In genomic region chr22:22755778-22756100, GRCh38 we compare ENCODE assay signal across 20 cellular contexts.
A peak's percentile ranks its signal among the peaks of the same experiment; 100 is the strongest.
DNase-seq lines count a peak whose midpoint lies in the region; ATAC-seq and TF ChIP-seq lines count a peak whose summit lies in the region.
"Had no signal": no experiment of that assay in that cellular context is flagged by ENCODE, and none has a peak within 500 bp of the region (broad histone marks: within the 10 kb centered on the region; RNA-seq: fewer than 3 reads in every experiment).

No MANE protein-coding gene starts in this region.

- H3K36me3 ChIP-seq in CD4-positive, alpha-beta memory T cell (ENCODE audit: insufficient read depth, low read length): no peaks in the 10 kb centered on the region
- H3K36me3 ChIP-seq in MM.1S (replicated peaks; ENCODE audit: insufficient read depth, low read length) (no peaks in the 10 kb centered on the region), Caco-2 (ENCODE audit: control insufficient read depth, insufficient read depth, low read length) (no peaks in the 10 kb centered on the region)
- H3K36me3 ChIP-seq: HAP-1, MG63, SJSA1 had no signal

- no peaks in the 10 kb centered on the region for H3K9me2 ChIP-seq in MM.1S (replicated peaks; ENCODE audit: insufficient read depth, low read length)

- no peak for DNase-seq in CD4-positive, alpha-beta memory T cell
- DNase-seq in MM.1S (no peak), immature natural killer cell (no peak), NCI-H1417 treated with DMSO at 0.1 percent for 48 hours (lab: John Stamatoyannopoulos, UW) (no peak), Caco-2 (no peak)
- DNase-seq in stimulated activated CD8-positive, alpha-beta memory T cell treated with anti-CD3 and anti-CD28 coated beads, Interleukin-4, amount 100 ng/mL, for 48 hours: peak; percentile 19
- DNase-seq: ACHN, C1 segment of cervical spinal cord, Calu3, GM23248, Kasumi-1, MG63, NCI-H1092 treated with DMSO at 0.1 percent for 48 hours, NCI-H1694 treated with DMSO at 0.1 percent for 48 hours had no signal

- H3K9ac ChIP-seq in MM.1S (ENCODE audit: low read length): peak overlapping the region; percentile 46; the same call in 1 of the 2 replicates
- H3K9ac ChIP-seq: GM23248 had no signal

- POLR2A ChIA-PET in CD4-positive, alpha-beta memory T cell (lab: Charles Lee; ENCODE audit: partially characterized antibody): interaction anchor here (0.9 to 3.0 kb wide), 5 partner anchors 15 to 129 kb away, joined by 3 to 14 read pairs (median 5); no protein-coding TSS in a partner anchor
- POLR2A ChIA-PET in Caco-2 (lab: Charles Lee): no interaction called here

- H3K36me3 Mint-ChIP-seq in CD4-positive, alpha-beta memory T cell: no peaks in the 10 kb centered on the region
- H3K36me3 Mint-ChIP-seq in immature natural killer cell (peaks cover 10 to 18% (median 13%) of the 10 kb centered on the region in 3 donors), Caco-2 (ENCODE audit: insufficient read depth, unreplicated experiment) (no peaks in the 10 kb centered on the region)
- H3K36me3 Mint-ChIP-seq: IgD-negative memory B cell had no signal

- H3K27ac ChIP-seq in CD4-positive, alpha-beta memory T cell (ENCODE audit: low read depth, low read length): no peak overlapping the region
- H3K27ac ChIP-seq in MM.1S (ENCODE audit: low read length): peak overlapping the region; percentile 94; the same call in 1 of the 2 replicates
- H3K27ac ChIP-seq: GM23248, HL-60, SJSA1 had no signal

- peaks cover 47% of the 10 kb centered on the region for H3K4me1 ChIP-seq in CD4-positive, alpha-beta memory T cell (ENCODE audit: insufficient read depth, low read length)
- H3K4me1 ChIP-seq in MM.1S (ENCODE audit: low read length): peaks cover 46% of the 10 kb centered on the region
- H3K4me1 ChIP-seq in Caco-2: no peaks in the 10 kb centered on the region
- H3K4me1 ChIP-seq: HAP-1, SJSA1 had no signal

- H3K79me2 ChIP-seq in MM.1S (ENCODE audit: low read length): no peaks in the 10 kb centered on the region

- H4K20me1 ChIP-seq in MM.1S (ENCODE audit: insufficient read depth, low read length): no peaks in the 10 kb centered on the region

- TF ChIP-seq CTCF in MM.1S (IDR thresholded peaks at IDR 0.05; ENCODE audit: low read length): no peak
- no peak for TF ChIP-seq CTCF in Caco-2 (IDR thresholded peaks at IDR 0.05; ENCODE audit: insufficient read depth in 1 of 2, low read depth in 1 of 2, low read length in 1 of 2, severe bottlenecking in 1 of 2, unreplicated experiment in 1 of 2)

- H3K4me3 ChIP-seq in CD4-positive, alpha-beta memory T cell (ENCODE audit: low read length in 2 of 2): no peak overlapping the region
- no peak overlapping the region for H3K4me3 ChIP-seq in MM.1S (ENCODE audit: low read length)
- H3K4me3 ChIP-seq in Caco-2 (ENCODE audit: low read depth, low read length): no peak overlapping the region
- H3K4me3 ChIP-seq: GM23248, HAP-1, MG63, SJSA1 had no signal

- H3K9me3 Mint-ChIP-seq in CD4-positive, alpha-beta memory T cell: no peaks in the 10 kb centered on the region
- no peaks in the 10 kb centered on the region for H3K9me3 Mint-ChIP-seq in immature natural killer cell
- H3K9me3 Mint-ChIP-seq in Caco-2 (ENCODE audit: unreplicated experiment): no peaks in the 10 kb centered on the region
- H3K9me3 Mint-ChIP-seq: IgD-negative memory B cell had no signal

- peak overlapping the region in 2 of 8 donors; percentile 56 to 66 for H3K4me3 Mint-ChIP-seq in CD4-positive, alpha-beta memory T cell
- H3K4me3 Mint-ChIP-seq in immature natural killer cell (peak overlapping the region; percentile 85 to 100 (median 98)), Caco-2 (ENCODE audit: unreplicated experiment) (no peak overlapping the region)

- intact Hi-C loops in CD4-positive, alpha-beta memory T cell (cut with micrococcal nuclease): no loop called here
- intact Hi-C loops in Caco-2 (cut with micrococcal nuclease; ENCODE audit: unreplicated experiment): no loop called here

- ATAC-seq in HG02973 (IDR thresholded peaks at IDR 0.05; ENCODE audit: unreplicated experiment): no peak
- ATAC-seq: Panc1 had no signal

- H2AFZ ChIP-seq in MM.1S (ENCODE audit: low read length): no peak overlapping the region
- H2AFZ ChIP-seq: GM23248 had no signal

- CTCF ChIA-PET in CD4-positive, alpha-beta memory T cell (lab: Charles Lee; ENCODE audit: partially characterized antibody): interaction anchor here (1.0 to 10.8 kb wide), 10 partner anchors 8 to 126 kb away, joined by 3 to 252 read pairs (median 29); no protein-coding TSS in a partner anchor
- CTCF ChIA-PET in Caco-2 (lab: Charles Lee): interaction anchor here (1.1 kb wide), 1 partner anchor 14 kb away, joined by 5 read pairs; no protein-coding TSS in a partner anchor

- no peaks in the 10 kb centered on the region for H3K27me3 Mint-ChIP-seq in CD4-positive, alpha-beta memory T cell
- H3K27me3 Mint-ChIP-seq in immature natural killer cell (ENCODE audit: low read depth in 3 of 3) (peaks cover 0 to 10% (median 8%) of the 10 kb centered on the region in 3 donors), Caco-2 (ENCODE audit: insufficient read depth, unreplicated experiment) (no peaks in the 10 kb centered on the region)

- H3K4me1 Mint-ChIP-seq in CD4-positive, alpha-beta memory T cell: peaks cover 46 to 81% (median 64%) of the 10 kb centered on the region in 4 donors
- H3K4me1 Mint-ChIP-seq in immature natural killer cell (peaks cover 81 to 95% of the 10 kb centered on the region in 2 donors), Caco-2 (ENCODE audit: low read depth, unreplicated experiment) (no peaks in the 10 kb centered on the region)

- peaks cover 17% of the 10 kb centered on the region for H3F3A ChIP-seq in MM.1S (ENCODE audit: insufficient read depth, low read length)

- H3K4me2 ChIP-seq in MM.1S (ENCODE audit: low read depth, low read length): no peak overlapping the region

- no peaks in the 10 kb centered on the region for H3K9me3 ChIP-seq in CD4-positive, alpha-beta memory T cell (ENCODE audit: control insufficient read depth in 1 of 2, low read length in 2 of 2)
- H3K9me3 ChIP-seq in MM.1S (replicated peaks; ENCODE audit: insufficient read depth, low read length): no peaks in the 10 kb centered on the region
- no peaks in the 10 kb centered on the region for H3K9me3 ChIP-seq in Caco-2
- H3K9me3 ChIP-seq: HAP-1, MG63, SJSA1 had no signal

- no TSS peak for BruUV-seq in Caco-2 (replicated peaks; lab: Mats Ljungman, UMichigan)

- H3K27me3 ChIP-seq in CD4-positive, alpha-beta memory T cell (ENCODE audit: insufficient read depth, low read length): no peaks in the 10 kb centered on the region
- H3K27me3 ChIP-seq in MM.1S (replicated peaks; ENCODE audit: insufficient read depth, low read length) (no peaks in the 10 kb centered on the region), Caco-2 (replicated peaks; ENCODE audit: control insufficient read depth, insufficient read depth, low read length) (no peaks in the 10 kb centered on the region; the same call in 1 of the 2 replicates)
- H3K27me3 ChIP-seq: MG63, SJSA1 had no signal

- peak overlapping the region; percentile 10 to 90 (median 58) for H3K27ac Mint-ChIP-seq in CD4-positive, alpha-beta memory T cell
- H3K27ac Mint-ChIP-seq in immature natural killer cell: peak overlapping the region; percentile 93 to 100 (median 99)
- no peak overlapping the region for H3K27ac Mint-ChIP-seq in Caco-2 (ENCODE audit: unreplicated experiment)
